ENCODE assay signal across 15 cellular contexts in genomic region chr20:17860306-17861197, GRCh38.
DNase-seq lines count a peak whose midpoint lies in the region; ATAC-seq, FAIRE-seq and TF ChIP-seq lines count a peak whose summit lies in the region.
"Had no signal": no experiment of that assay in that cellular context is flagged by ENCODE, and none has a peak within 500 bp of the region (broad histone marks: within the 10 kb centered on the region; RNA-seq: fewer than 3 reads in every experiment).

No MANE protein-coding gene starts in this region.

- no peaks in the 10 kb centered on the region for H3K36me3 Mint-ChIP-seq in activated CD8-positive, alpha-beta T cell treated with anti-CD3 and anti-CD28 coated beads for 36 hours (ENCODE audit: low read depth)
- H3K36me3 Mint-ChIP-seq in activated CD4-positive, alpha-beta memory T cell treated with anti-CD3 and anti-CD28 coated beads for 36 hours: no peaks in the 10 kb centered on the region
- H3K36me3 Mint-ChIP-seq: CD4-positive, alpha-beta memory T cell had no signal

- H3K4me3 ChIP-seq in HepG2 (replicated peaks in 1 of 3; ENCODE audit: insufficient read depth in 1 of 3, low read depth in 2 of 3, low read length in 3 of 3) (no peak overlapping the region), right lobe of liver (no peak overlapping the region), upper lobe of right lung (no peak overlapping the region)

- no peak for FAIRE-seq in HepG2 (lab: Jason Lieb, UNC)
- FAIRE-seq: A204.1, RCC 7860 had no signal

- TF ChIP-seq CTCF in HepG2 (CRISPR knock-in tag; IDR thresholded peaks at IDR 0.05): no peak
- TF ChIP-seq CTCF in right lobe of liver (IDR thresholded peaks at IDR 0.05): no peak
- no peak for TF ChIP-seq CTCF in activated CD8-positive, alpha-beta T cell treated with anti-CD3 and anti-CD28 coated beads for 36 hours (IDR thresholded peaks at IDR 0.05)
- TF ChIP-seq CTCF in upper lobe of right lung (IDR thresholded peaks at IDR 0.05): no peak

- no peaks in the 10 kb centered on the region for H4K20me1 ChIP-seq in HepG2 (ENCODE audit: insufficient read depth, low read length)

- in situ Hi-C loops in HepG2 (cut with HindIII; ENCODE audit: extremely low pct_ligation_motif_present, low pct_unique_long_range_greater_than_20kb): no loop called here

- CTCF ChIA-PET in HepG2 (lab: Yijun Ruan, JAX; ENCODE audit: low intra/inter-chr PET ratio, low total read pairs): no interaction called here
- CTCF ChIA-PET in activated CD8-positive, alpha-beta T cell treated with anti-CD3 and anti-CD28 coated beads for 36 hours (lab: Charles Lee): interaction anchor here (0.6 to 1.0 kb wide), 2 partner anchors 37 to 324 kb away, joined by 3 read pairs; no protein-coding TSS in a partner anchor
- CTCF ChIA-PET in activated CD4-positive, alpha-beta memory T cell treated with anti-CD3 and anti-CD28 coated beads for 36 hours (lab: Charles Lee): no interaction called here

- peaks cover 2% of the 10 kb centered on the region for H3K79me2 ChIP-seq in HepG2 (ENCODE audit: insufficient read depth, low read length)

- H3K4me2 ChIP-seq in HepG2 (ENCODE audit: low read depth, low read length): peak overlapping the region; percentile 59; the same call in 1 of the 2 replicates
- H3K4me2 ChIP-seq: KMS-11 had no signal

- no TSS peak for BruUV-seq in HepG2 (replicated peaks; lab: Mats Ljungman, UMichigan)

- no peak overlapping the region for H2AFZ ChIP-seq in HepG2 (ENCODE audit: low read length)

- no peak for TF ChIP-seq RAD21 in HepG2 (CRISPR knock-in tag; IDR thresholded peaks at IDR 0.05)

- POLR2A ChIA-PET in HepG2 (lab: Yijun Ruan, JAX): interaction anchor here (1.3 to 18.0 kb wide), 12 partner anchors 9 to 180 kb away, joined by 3 to 763 read pairs (median 38); partner anchors contain the start of gene RRBP1
- POLR2A ChIA-PET in activated CD8-positive, alpha-beta T cell treated with anti-CD3 and anti-CD28 coated beads for 36 hours (lab: Charles Lee): interaction anchor here (0.6 to 0.7 kb wide), 2 partner anchors 14 to 90 kb away, joined by 3 to 4 read pairs; no protein-coding TSS in a partner anchor
- POLR2A ChIA-PET in activated CD4-positive, alpha-beta memory T cell treated with anti-CD3 and anti-CD28 coated beads for 36 hours (lab: Charles Lee): no interaction called here

- H3K4me1 ChIP-seq in HepG2 (ENCODE audit: insufficient read depth, low read length) (peaks cover 100% of the 10 kb centered on the region), right lobe of liver (peaks cover 0 to 53% (median 18%) of the 10 kb centered on the region in 4 donors), upper lobe of right lung (peaks cover 17% of the 10 kb centered on the region)

- H3K4me1 Mint-ChIP-seq in activated CD8-positive, alpha-beta T cell treated with anti-CD3 and anti-CD28 coated beads for 36 hours (ENCODE audit: low read depth): peaks cover 28% of the 10 kb centered on the region
- peaks cover 12% of the 10 kb centered on the region for H3K4me1 Mint-ChIP-seq in activated CD4-positive, alpha-beta memory T cell treated with anti-CD3 and anti-CD28 coated beads for 36 hours (ENCODE audit: low read depth)

- intact Hi-C loops in HepG2 (cut with micrococcal nuclease; ENCODE audit: unreplicated experiment) (no loop called here), right lobe of liver (cut with DNase I) (loop anchor here in 1 of 2 donors (10.0 kb wide), 1 partner anchor 176 kb away; the partner anchor contains the start of gene RRBP1), left colon (cut with DNase I, micrococcal nuclease) (no loop called here), upper lobe of right lung (cut with DNase I) (no loop called here)
- intact Hi-C loops in activated CD8-positive, alpha-beta T cell treated with anti-CD3 and anti-CD28 coated beads for 36 hours (cut with micrococcal nuclease): no loop called here
- intact Hi-C loops in activated CD4-positive, alpha-beta memory T cell treated with anti-CD3 and anti-CD28 coated beads for 36 hours (cut with micrococcal nuclease): no loop called here

- no peak overlapping the region for H3K27ac Mint-ChIP-seq in activated CD8-positive, alpha-beta T cell treated with anti-CD3 and anti-CD28 coated beads for 36 hours
- no peak overlapping the region for H3K27ac Mint-ChIP-seq in activated CD4-positive, alpha-beta memory T cell treated with anti-CD3 and anti-CD28 coated beads for 36 hours
- H3K27ac Mint-ChIP-seq: H9 had no signal

- H3K9me3 Mint-ChIP-seq in activated CD8-positive, alpha-beta T cell treated with anti-CD3 and anti-CD28 coated beads for 36 hours: no peaks in the 10 kb centered on the region
- H3K9me3 Mint-ChIP-seq in activated CD4-positive, alpha-beta memory T cell treated with anti-CD3 and anti-CD28 coated beads for 36 hours: no peaks in the 10 kb centered on the region
- H3K9me3 Mint-ChIP-seq: CD4-positive, alpha-beta memory T cell had no signal

- WGBS in HepG2 (ENCODE audit: low lambda C conversion rate): 89% methylated on average over 15 of the region's 15 CpGs
- WGBS in right lobe of liver (ENCODE audit: insufficient coverage, low coverage, low lambda C conversion rate, missing lambda C conversion rate): 98% methylated on average over 6 of the region's 15 CpGs

- H3K36me3 ChIP-seq in HepG2 (replicated peaks in 1 of 2; ENCODE audit: control insufficient read depth in 1 of 2, insufficient read depth in 2 of 2, low read length in 2 of 2) (no peaks in the 10 kb centered on the region), right lobe of liver (no peaks in the 10 kb centered on the region), upper lobe of right lung (no peaks in the 10 kb centered on the region)

- H3K27me3 ChIP-seq in HepG2 (ENCODE audit: control insufficient read depth in 1 of 2, insufficient read depth in 2 of 2, low read length in 2 of 2) (no peaks in the 10 kb centered on the region), right lobe of liver (no peaks in the 10 kb centered on the region), upper lobe of right lung (no peaks in the 10 kb centered on the region)

- H3K4me3 Mint-ChIP-seq in activated CD8-positive, alpha-beta T cell treated with anti-CD3 and anti-CD28 coated beads for 36 hours: no peak overlapping the region
- H3K4me3 Mint-ChIP-seq in activated CD4-positive, alpha-beta memory T cell treated with anti-CD3 and anti-CD28 coated beads for 36 hours: no peak overlapping the region
- H3K4me3 Mint-ChIP-seq: H9 had no signal

- H3K9me3 ChIP-seq in HepG2 (ENCODE audit: low read length) (no peaks in the 10 kb centered on the region), right lobe of liver (no peaks in the 10 kb centered on the region), upper lobe of right lung (no peaks in the 10 kb centered on the region)

- H3K9ac ChIP-seq in HepG2 (ENCODE audit: insufficient read depth, low read depth, low read length): peak overlapping the region; percentile 63
- H3K9ac ChIP-seq: KMS-11 had no signal

- DNase-seq in HepG2 (ENCODE audit: low spot score): no peak
- DNase-seq in right lobe of liver: no peak
- DNase-seq in activated CD8-positive, alpha-beta T cell treated with anti-CD3 and anti-CD28 coated beads for 36 hours: peak; percentile 26
- DNase-seq in left colon: no peak
- DNase-seq in upper lobe of right lung: peak; percentile 61
- no peak for DNase-seq in stimulated activated naive CD4-positive, alpha-beta T cell treated with Interleukin-2 at 50 U/mL for 16 hours (lab: John Stamatoyannopoulos, UW)
- no peak for DNase-seq in activated CD4-positive, alpha-beta memory T cell treated with anti-CD3 and anti-CD28 coated beads for 36 hours
- DNase-seq: GF-D8, NCI-H187 treated with DMSO at 0.1 percent for 48 hours had no signal

- no peak for TF ChIP-seq EP300 in HepG2 (IDR thresholded peaks at IDR 0.05; ENCODE audit: low read depth in 2 of 2, low read length in 2 of 2)
- TF ChIP-seq EP300 in HepG2 (CRISPR knock-in tag; IDR thresholded peaks at IDR 0.05; ENCODE audit: borderline replicate concordance): no peak

- H3K27me3 Mint-ChIP-seq in activated CD8-positive, alpha-beta T cell treated with anti-CD3 and anti-CD28 coated beads for 36 hours: peaks cover 13% of the 10 kb centered on the region
- H3K27me3 Mint-ChIP-seq in activated CD4-positive, alpha-beta memory T cell treated with anti-CD3 and anti-CD28 coated beads for 36 hours: peaks cover 9% of the 10 kb centered on the region

- ATAC-seq in HepG2: no peak
- no peak for ATAC-seq in right lobe of liver
- ATAC-seq in activated CD8-positive, alpha-beta T cell treated with anti-CD3 and anti-CD28 coated beads for 36 hours: no peak
- peak; percentile 8 for ATAC-seq in left colon
- ATAC-seq in upper lobe of right lung: no peak
- ATAC-seq in GM19455 (IDR thresholded peaks at IDR 0.05; ENCODE audit: unreplicated experiment): no peak

- H3K27ac ChIP-seq in HepG2 (ENCODE audit: extremely low read length, insufficient read depth, low read length): peak overlapping the region; percentile 86
- peak overlapping the region in 1 of 3 donors; percentile 80 for H3K27ac ChIP-seq in right lobe of liver
- no peak overlapping the region for H3K27ac ChIP-seq in upper lobe of right lung
- H3K27ac ChIP-seq: KMS-11 had no signal

- TF ChIP-seq POLR2A in HepG2 (IDR thresholded peaks at IDR 0.05; ENCODE audit: insufficient read depth in 1 of 2, low read depth in 2 of 2, low read length in 2 of 2) (no peak), right lobe of liver (IDR thresholded peaks at IDR 0.05) (no peak)

TF ChIP-seq in HepG2, 621 proteins besides CTCF, POLR2A, EP300 and RAD21 (continues in another document):
- TF ChIP-seq NAIF1 (CRISPR knock-in tag; IDR thresholded peaks at IDR 0.05; ENCODE audit: borderline replicate concordance) (no peak), ZNF788 (CRISPR knock-in tag; IDR thresholded peaks at IDR 0.05; ENCODE audit: borderline replicate concordance) (peak; percentile 21; the same call in 1 of the 2 replicates), ZBTB14 (CRISPR knock-in tag; IDR thresholded peaks at IDR 0.05) (no peak)

Comparison
In these comparisons a context has a peak if more than half of its experiments do, and no peak if none do; other contexts are left out.
1. DNase-seq: peak in activated CD8-positive, alpha-beta T cell treated with anti-CD3 and anti-CD28 coated beads for 36 hours (single experiment) and upper lobe of right lung (single experiment); none in HepG2 (single experiment), right lobe of liver (0 of 3), left colon (0 of 2), stimulated activated naive CD4-positive, alpha-beta T cell treated with Interleukin-2 at 50 U/mL for 16 hours (single experiment) and activated CD4-positive, alpha-beta memory T cell treated with anti-CD3 and anti-CD28 coated beads for 36 hours (single experiment).